In genomic region chr16:81836279-81837054, GRCh38 we compare ENCODE assay signal across 12 cellular contexts. TPM values are rescaled to one million over a fixed set of nuclear protein-coding genes. Genes with fewer than 3 reads are reported as not detected.
DNase-seq lines count a peak whose midpoint lies in the region; ATAC-seq and TF ChIP-seq lines count a peak whose summit lies in the region.
"Had no signal": no experiment of that assay in that cellular context is flagged by ENCODE, and none has a peak within 500 bp of the region (broad histone marks: within the 10 kb centered on the region; RNA-seq: fewer than 3 reads in every experiment).

No MANE protein-coding gene starts in this region.

- 68 to 76% (median 75%) methylated on average over 12 of the region's 12 CpGs for WGBS in psoas muscle, 3 donors

- peak overlapping the region; percentile 25 for H3K27ac Mint-ChIP-seq in activated CD8-positive, alpha-beta memory T cell treated with anti-CD3 and anti-CD28 coated beads, Interleukin-2, amount 10 ng/mL, durations not matched to agents 7 days and 5 days
- peak overlapping the region; percentile 56 for H3K27ac Mint-ChIP-seq in stimulated activated effector memory CD8-positive, alpha-beta T cell treated with anti-CD3 and anti-CD28 coated beads, Interleukin-12 subunit alpha, Interleukin-12 subunit beta, amount 100 ng/mL, for 72 hours
- H3K27ac Mint-ChIP-seq: GM23338 had no signal

- no peaks in the 10 kb centered on the region for H3K27me3 ChIP-seq in osteoblast (ENCODE audit: insufficient read depth, low read length)
- H3K27me3 ChIP-seq in psoas muscle (ENCODE audit: insufficient read depth in 3 of 3, low read length in 2 of 3), result no peaks in the 10 kb centered on the region
- H3K27me3 ChIP-seq: vagina had no signal

- H3K4me3 ChIP-seq in osteoblast (ENCODE audit: insufficient read depth, low read length) (no peak overlapping the region), psoas muscle (no peak overlapping the region)
- H3K4me3 ChIP-seq: GM23338, vagina had no signal

- H3K79me2 ChIP-seq in osteoblast (ENCODE audit: insufficient read depth, low read length), result no peaks in the 10 kb centered on the region

- TF ChIP-seq EP300 in Ishikawa (IDR thresholded peaks at IDR 0.05; ENCODE audit: borderline replicate concordance), result peak; percentile 20; the same call in 1 of the 2 replicates

- H3K9me3 ChIP-seq in osteoblast (ENCODE audit: low read depth, low read length) (no peaks in the 10 kb centered on the region), psoas muscle (no peaks in the 10 kb centered on the region)
- H3K9me3 ChIP-seq: vagina had no signal

- H3K4me1 ChIP-seq in osteoblast (ENCODE audit: insufficient read depth, low read length), result no peaks in the 10 kb centered on the region
- H3K4me1 ChIP-seq in psoas muscle, result no peaks in the 10 kb centered on the region

- no peak overlapping the region for H3K4me3 Mint-ChIP-seq in activated CD8-positive, alpha-beta memory T cell treated with anti-CD3 and anti-CD28 coated beads, Interleukin-2, amount 10 ng/mL, durations not matched to agents 7 days and 5 days
- H3K4me3 Mint-ChIP-seq in stimulated activated effector memory CD8-positive, alpha-beta T cell treated with anti-CD3 and anti-CD28 coated beads, Interleukin-12 subunit alpha, Interleukin-12 subunit beta, amount 100 ng/mL, for 72 hours, result peak overlapping the region; percentile 7
- H3K4me3 Mint-ChIP-seq: GM23338 had no signal

- no peak overlapping the region for H3K4me2 ChIP-seq in osteoblast (ENCODE audit: insufficient read depth, low read length)
- H3K4me2 ChIP-seq: GM23338 had no signal

- H3K9me3 Mint-ChIP-seq in activated CD8-positive, alpha-beta memory T cell treated with anti-CD3 and anti-CD28 coated beads, Interleukin-2, amount 10 ng/mL, durations not matched to agents 7 days and 5 days (ENCODE audit: low read depth), result no peaks in the 10 kb centered on the region
- no peaks in the 10 kb centered on the region for H3K9me3 Mint-ChIP-seq in stimulated activated effector memory CD8-positive, alpha-beta T cell treated with anti-CD3 and anti-CD28 coated beads, Interleukin-12 subunit alpha, Interleukin-12 subunit beta, amount 100 ng/mL, for 72 hours
- H3K9me3 Mint-ChIP-seq: GM23338 had no signal

- TF ChIP-seq RAD21 in Ishikawa (IDR thresholded peaks at IDR 0.05; ENCODE audit: low read depth), result no peak

- H3K36me3 Mint-ChIP-seq in activated CD8-positive, alpha-beta memory T cell treated with anti-CD3 and anti-CD28 coated beads, Interleukin-2, amount 10 ng/mL, durations not matched to agents 7 days and 5 days, result peaks cover 16% of the 10 kb centered on the region
- H3K36me3 Mint-ChIP-seq in stimulated activated effector memory CD8-positive, alpha-beta T cell treated with anti-CD3 and anti-CD28 coated beads, Interleukin-12 subunit alpha, Interleukin-12 subunit beta, amount 100 ng/mL, for 72 hours, result peaks cover 6% of the 10 kb centered on the region

- no peak for ATAC-seq in activated CD8-positive, alpha-beta memory T cell treated with anti-CD3 and anti-CD28 coated beads, Interleukin-2, amount 10 ng/mL, durations not matched to agents 7 days and 5 days
- ATAC-seq in HG02642 (IDR thresholded peaks at IDR 0.05; ENCODE audit: poor library complexity, unreplicated experiment) (peak; percentile 63), psoas muscle (no peak)
- ATAC-seq in stimulated activated effector memory CD8-positive, alpha-beta T cell treated with anti-CD3 and anti-CD28 coated beads, Interleukin-12 subunit alpha, Interleukin-12 subunit beta, amount 100 ng/mL, for 72 hours, result peak; percentile 62
- ATAC-seq: GM23338 had no signal

- no peak for DNase-seq in activated CD8-positive, alpha-beta memory T cell treated with anti-CD3 and anti-CD28 coated beads, Interleukin-2, amount 10 ng/mL, durations not matched to agents 7 days and 5 days
- no peak for DNase-seq in activated CD8-positive, alpha-beta memory T cell treated with anti-CD3 and anti-CD28 coated beads, Interleukin-2, amount 50 U/mL, for 4 hours
- no peak for DNase-seq in stimulated activated effector memory CD8-positive, alpha-beta T cell treated with anti-CD3 and anti-CD28 coated beads, Interleukin-12 subunit alpha, Interleukin-12 subunit beta, amount 100 ng/mL, for 72 hours (ENCODE audit: low spot score in 2 of 2)
- no peak for DNase-seq in osteoblast (ENCODE audit: insufficient read length, low spot score, missing footprints)
- no peak for DNase-seq in psoas muscle
- DNase-seq in G401 (ENCODE audit: low spot score), result no peak
- DNase-seq: ACHN; activated CD4-positive, CD25-positive, alpha-beta regulatory T cell treated with anti-CD3 and anti-CD28 coated beads, Interleukin-2, amount 50 U/mL, for 72 hours had no signal

- intact Hi-C loops in psoas muscle (cut with DNase I), result no loop called here

- H3K36me3 ChIP-seq in osteoblast (ENCODE audit: insufficient read depth, low read length), result no peaks in the 10 kb centered on the region
- no peaks in the 10 kb centered on the region for H3K36me3 ChIP-seq in psoas muscle (ENCODE audit: insufficient read depth in 1 of 2, low read depth in 1 of 2)
- H3K36me3 ChIP-seq: vagina had no signal

- TF ChIP-seq CTCF in osteoblast (IDR thresholded peaks at IDR 0.05; ENCODE audit: extremely low read depth, low read depth, low read length) (no peak), psoas muscle (IDR thresholded peaks at IDR 0.05) (no peak)

- CTCF ChIA-PET in activated CD8-positive, alpha-beta memory T cell treated with anti-CD3 and anti-CD28 coated beads, Interleukin-2, amount 10 ng/mL, durations not matched to agents 7 days and 5 days (lab: Charles Lee), result interaction anchor here (0.9 to 2.6 kb wide), 3 partner anchors 9 to 37 kb away, joined by 3 to 7 read pairs (median 4); no protein-coding TSS in a partner anchor

- H3K4me1 Mint-ChIP-seq in activated CD8-positive, alpha-beta memory T cell treated with anti-CD3 and anti-CD28 coated beads, Interleukin-2, amount 10 ng/mL, durations not matched to agents 7 days and 5 days, result peaks cover 79% of the 10 kb centered on the region
- H3K4me1 Mint-ChIP-seq in stimulated activated effector memory CD8-positive, alpha-beta T cell treated with anti-CD3 and anti-CD28 coated beads, Interleukin-12 subunit alpha, Interleukin-12 subunit beta, amount 100 ng/mL, for 72 hours, result peaks cover 46% of the 10 kb centered on the region

- no peak overlapping the region for H3K27ac ChIP-seq in osteoblast (ENCODE audit: low read depth, low read length)
- no peak overlapping the region for H3K27ac ChIP-seq in psoas muscle
- H3K27ac ChIP-seq: vagina had no signal

- no peak overlapping the region for H2AFZ ChIP-seq in osteoblast (ENCODE audit: low read length)
- H2AFZ ChIP-seq: GM23338 had no signal

- in situ Hi-C loops in G401 (cut with HindIII; ENCODE audit: low sequenced_read_pairs), result no loop called here

- no peaks in the 10 kb centered on the region for H3K27me3 Mint-ChIP-seq in activated CD8-positive, alpha-beta memory T cell treated with anti-CD3 and anti-CD28 coated beads, Interleukin-2, amount 10 ng/mL, durations not matched to agents 7 days and 5 days

- H4K20me1 ChIP-seq in osteoblast (ENCODE audit: insufficient read depth, low read length), result no peaks in the 10 kb centered on the region

TF ChIP-seq in Ishikawa, 13 proteins besides CTCF, POLR2A, EP300 and RAD21:
- TF ChIP-seq USF1 (IDR thresholded peaks at IDR 0.05) (no peak), TCF12 (IDR thresholded peaks at IDR 0.05; ENCODE audit: low read depth) (peak; percentile 64), NFIC (IDR thresholded peaks at IDR 0.05) (no peak)

RNA-seq across cellular contexts. Expression of gene PLCG2, which starts 57.4 kb away (rescaled TPM):
- total RNA-seq in activated CD8-positive, alpha-beta memory T cell treated with anti-CD3 and anti-CD28 coated beads, Interleukin-2, amount 10 ng/mL, durations not matched to agents 7 days and 5 days, result 10 to 100 TPM; 62.5 to 80.2 TPM
- total RNA-seq in osteoblast, result 0.59 and 1.1 TPM in 2 replicates
- total RNA-seq in psoas muscle, result 1 to 10 TPM; 2.5 to 4.8 (median 3.0) TPM
- 1 to 10 TPM in 2 of 3 donors, under 1 TPM in 1; 0.96 to 1.2 (median 1.1) TPM for polyA plus RNA-seq in psoas muscle
- 34.8 and 42.4 TPM in 2 replicates for total RNA-seq in G401 (2014; rRNA removed; shearing (Covaris generic))

Comparison
In these comparisons a context has a peak if more than half of its experiments do, and no peak if none do; other contexts are left out.
1. ATAC-seq: peak in HG02642 (single experiment) and stimulated activated effector memory CD8-positive, alpha-beta T cell treated with anti-CD3 and anti-CD28 coated beads, Interleukin-12 subunit alpha, Interleukin-12 subunit beta, amount 100 ng/mL, for 72 hours (single experiment); none in activated CD8-positive, alpha-beta memory T cell treated with anti-CD3 and anti-CD28 coated beads, Interleukin-2, amount 10 ng/mL, durations not matched to agents 7 days and 5 days (single experiment) and psoas muscle (0 of 4).